In the genomic region with DNA sequence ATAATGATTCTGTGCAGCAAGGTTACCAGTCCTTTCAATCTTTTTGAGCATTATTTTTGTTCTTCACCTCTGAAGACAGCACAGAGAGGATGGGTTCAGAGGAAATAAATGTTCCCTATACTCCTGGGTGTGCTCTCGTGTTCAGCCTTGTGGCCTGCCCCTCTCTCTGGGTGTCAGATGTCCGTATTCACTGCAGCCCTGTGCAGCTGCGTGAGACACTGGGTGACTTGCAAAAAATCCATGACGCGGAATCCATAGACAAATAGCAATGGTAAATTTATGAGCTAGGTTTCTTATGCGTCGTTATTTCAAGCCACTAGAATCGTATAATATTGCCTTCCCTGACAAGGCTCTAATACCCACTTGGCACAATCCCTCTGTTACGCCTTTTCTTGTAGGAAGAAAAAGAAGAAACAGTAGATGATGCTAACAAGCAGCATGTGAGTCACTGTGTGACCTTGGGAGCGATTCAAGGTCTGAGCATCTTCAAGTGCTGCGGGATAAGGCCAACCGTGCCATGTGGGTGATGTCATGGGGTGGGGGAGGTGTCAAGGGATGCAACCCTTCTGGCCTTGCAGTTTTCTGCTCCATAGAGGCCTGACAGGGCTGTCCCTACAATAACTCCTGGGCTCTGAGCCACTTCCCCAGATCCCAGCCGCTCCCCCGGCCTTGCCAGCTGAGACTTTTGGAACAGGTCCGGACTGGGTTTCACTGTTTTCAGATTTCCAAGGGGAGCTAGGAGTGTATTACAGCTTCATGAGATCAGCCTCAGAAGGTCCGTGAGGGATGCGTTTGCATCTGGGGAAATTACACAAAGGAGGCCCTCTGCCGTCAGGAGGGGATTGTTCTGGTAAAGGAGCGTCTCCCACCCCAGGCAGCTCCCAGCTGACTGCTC, we compare ENCODE assay signal across 9 cellular contexts. TPM values are rescaled to one million over a fixed set of nuclear protein-coding genes. Genes with fewer than 3 reads are reported as not detected.
DNase-seq lines count a peak whose midpoint lies in the region; ATAC-seq and TF ChIP-seq lines count a peak whose summit lies in the region.
"Had no signal": no experiment of that assay in that cellular context is flagged by ENCODE, and none has a peak within 500 bp of the region (broad histone marks: within the 10 kb centered on the region; RNA-seq: fewer than 3 reads in every experiment).

No MANE protein-coding gene starts in this region.

- no peaks in the 10 kb centered on the region for H3K36me3 Mint-ChIP-seq in natural killer cell

- intact Hi-C loops in sciatic nerve (cut with DNase I) (no loop called here), natural killer cell (cut with micrococcal nuclease) (no loop called here)

- no peak overlapping the region for H3K4me3 Mint-ChIP-seq in natural killer cell
- H3K4me3 Mint-ChIP-seq: activated naive CD4-positive, alpha-beta T cell treated with anti-CD3 and anti-CD28 coated beads for 36 hours had no signal

- H3K27me3 ChIP-seq in right atrium auricular region = no peaks in the 10 kb centered on the region

- H3K4me1 Mint-ChIP-seq in natural killer cell = no peaks in the 10 kb centered on the region

- no peaks in the 10 kb centered on the region for H3K9me3 ChIP-seq in right atrium auricular region

- in situ Hi-C loops in G401 (cut with HindIII; ENCODE audit: low sequenced_read_pairs) = no loop called here

- H3K4me3 ChIP-seq in right atrium auricular region = no peak overlapping the region

- no peak overlapping the region for H3K27ac ChIP-seq in right atrium auricular region

- TF ChIP-seq CTCF in right atrium auricular region (IDR thresholded peaks at IDR 0.05) (no peak), natural killer cell (IDR thresholded peaks at IDR 0.05) (no peak)

- H3K27me3 Mint-ChIP-seq in natural killer cell (ENCODE audit: low read depth in 2 of 2) = peaks cover 8 to 36% of the 10 kb centered on the region in 2 donors

- H3K36me3 ChIP-seq in right atrium auricular region = no peaks in the 10 kb centered on the region

- no peak overlapping the region for H3K27ac Mint-ChIP-seq in natural killer cell
- H3K27ac Mint-ChIP-seq: activated naive CD4-positive, alpha-beta T cell treated with anti-CD3 and anti-CD28 coated beads for 36 hours had no signal

- TF ChIP-seq POLR2A in erythroblast (IDR thresholded peaks at IDR 0.05; ENCODE audit: low read length) = no peak

- H3K9me3 Mint-ChIP-seq in natural killer cell = no peaks in the 10 kb centered on the region
- H3K9me3 Mint-ChIP-seq: activated naive CD4-positive, alpha-beta T cell treated with anti-CD3 and anti-CD28 coated beads for 36 hours had no signal

- peaks cover 0 to 3% of the 10 kb centered on the region in 2 donors for H3K4me1 ChIP-seq in right atrium auricular region

- ATAC-seq in sciatic nerve (peak; percentile 80), natural killer cell (no peak), HG03565 (IDR thresholded peaks at IDR 0.05; ENCODE audit: unreplicated experiment) (no peak)

- DNase-seq in G401 (ENCODE audit: low spot score) (peak; percentile 96), anterior cingulate cortex (lab: John Stamatoyannopoulos, UW) (peak in 44 of 58 donors; percentile 16 to 71 (median 34)), right atrium auricular region (ENCODE audit: low spot score) (peak; percentile 76), sciatic nerve (ENCODE audit: low spot score) (no peak), NCI-H526 treated with DMSO at 0.1 percent for 48 hours (lab: John Stamatoyannopoulos, UW) (no peak), erythroblast (lab: John Stamatoyannopoulos, UW) (no peak), natural killer cell (no peak)
- DNase-seq: activated naive CD4-positive, alpha-beta T cell treated with anti-CD3 and anti-CD28 coated beads for 36 hours had no signal

RNA-seq across cellular contexts. Expression of gene POMGNT2, which starts 47.6 kb away (rescaled TPM):
- total RNA-seq in G401 (2014; rRNA removed; shearing (Covaris generic)) = 21.9 and 24.6 TPM in 2 replicates
- 10 to 100 TPM; 28.0 to 33.1 TPM for total RNA-seq in right atrium auricular region
- total RNA-seq in sciatic nerve = 15.2 TPM
- 1 to 10 TPM; 4.3 to 7.4 (median 6.6) TPM for total RNA-seq in natural killer cell

Comparison
In these comparisons a context has a peak if more than half of its experiments do, and no peak if none do; other contexts are left out.
1. DNase-seq: peak in G401 (single experiment), anterior cingulate cortex (44 of 58) and right atrium auricular region (single experiment); none in sciatic nerve (single experiment), NCI-H526 treated with DMSO at 0.1 percent for 48 hours (single experiment), erythroblast (0 of 2) and natural killer cell (single experiment).